In genomic region chr10:86932674-86933073, GRCh38 we compare ENCODE assay signal across 16 cellular contexts. TPM values are rescaled to one million over a fixed set of nuclear protein-coding genes. Genes with fewer than 3 reads are reported as not detected.
DNase-seq lines count a peak whose midpoint lies in the region; FAIRE-seq and TF ChIP-seq lines count a peak whose summit lies in the region.
"Had no signal": no experiment of that assay in that cellular context is flagged by ENCODE, and none has a peak within 500 bp of the region (broad histone marks: within the 10 kb centered on the region; RNA-seq: fewer than 3 reads in every experiment).

No MANE protein-coding gene starts in this region.

- no peaks in the 10 kb centered on the region for H3K4me1 Mint-ChIP-seq in CD8-positive, alpha-beta memory T cell
- H3K4me1 Mint-ChIP-seq: CD4-positive, alpha-beta memory T cell had no signal

- no peak overlapping the region for H3K18ac ChIP-seq in H1 (ENCODE audit: extremely low read depth, low read length)

- H3K9me3 Mint-ChIP-seq in CD8-positive, alpha-beta memory T cell: no peaks in the 10 kb centered on the region

- H2BK20ac ChIP-seq in H1 (ENCODE audit: low read length): no peak overlapping the region

- TF ChIP-seq CTCF in cardiac muscle cell (IDR thresholded peaks at IDR 0.05; ENCODE audit: low read depth, low read length): no peak
- TF ChIP-seq CTCF in right atrium auricular region (IDR thresholded peaks at IDR 0.05): no peak
- TF ChIP-seq CTCF in H1 (IDR thresholded peaks at IDR 0.05; ENCODE audit: control extremely low read depth in 1 of 3, insufficient read depth in 1 of 3, low read depth in 1 of 3, low read length in 3 of 3): no peak
- no peak for TF ChIP-seq CTCF in osteoblast (IDR thresholded peaks at IDR 0.05; ENCODE audit: extremely low read depth, low read depth, low read length)

- H4K20me1 ChIP-seq in H1 (replicated peaks in 1 of 2; ENCODE audit: control insufficient read depth in 1 of 2, insufficient read depth in 2 of 2, low read length in 2 of 2) (peaks cover 0 to 1% of the 10 kb centered on the region in 2 experiments), osteoblast (ENCODE audit: insufficient read depth, low read length) (no peaks in the 10 kb centered on the region)

- no peak overlapping the region for H3K23ac ChIP-seq in H1 (ENCODE audit: insufficient read length)

- H3K4me3 ChIP-seq in cardiac muscle cell (no peak overlapping the region), right atrium auricular region (no peak overlapping the region), H1 (ENCODE audit: extremely low read depth in 1 of 4, insufficient read depth in 2 of 4, low read depth in 3 of 4, low read length in 4 of 4) (no peak overlapping the region), osteoblast (ENCODE audit: insufficient read depth, low read length) (no peak overlapping the region)
- H3K4me3 ChIP-seq in CD8-positive, alpha-beta memory T cell (ENCODE audit: low read length): no peak overlapping the region
- H3K4me3 ChIP-seq: MG63 had no signal

- no peaks in the 10 kb centered on the region for H3K23me2 ChIP-seq in H1 (ENCODE audit: low read depth, low read length)

- H3K4me1 ChIP-seq in cardiac muscle cell (ENCODE audit: low read depth) (peaks cover 6% of the 10 kb centered on the region), right atrium auricular region (no peaks in the 10 kb centered on the region), H1 (replicated peaks in 1 of 4; ENCODE audit: control insufficient read depth in 3 of 4, insufficient read depth in 4 of 4, low read length in 3 of 4) (no peaks in the 10 kb centered on the region), osteoblast (ENCODE audit: insufficient read depth, low read length) (peaks cover 21% of the 10 kb centered on the region)
- no peaks in the 10 kb centered on the region for H3K4me1 ChIP-seq in CD8-positive, alpha-beta memory T cell (ENCODE audit: insufficient read depth, low read length)
- H3K4me1 ChIP-seq: BE2C had no signal

- H3K27ac ChIP-seq in cardiac muscle cell (peak overlapping the region; percentile 12), right atrium auricular region (no peak overlapping the region), H1 (ENCODE audit: low read depth, low read length) (0 out of 2 replicates have a peak overlapping the region, but pooled peaks have one; percentile 19), osteoblast (ENCODE audit: low read depth, low read length) (no peak overlapping the region)
- no peak overlapping the region for H3K27ac ChIP-seq in CD8-positive, alpha-beta memory T cell (ENCODE audit: low read depth, low read length)
- H3K27ac ChIP-seq: KMS-11 had no signal

- H3K56ac ChIP-seq in H1 (replicated peaks; ENCODE audit: insufficient read length, low read depth, low read length): no peak overlapping the region

- TF ChIP-seq RAD21 in H1 (IDR thresholded peaks at IDR 0.05 in 1 of 2, conservative IDR thresholded peaks at IDR 0.05 in 1 of 2; ENCODE audit: low read depth in 2 of 2, low read length in 2 of 2): no peak

- H3K9ac ChIP-seq in H1 (replicated peaks in 1 of 4; ENCODE audit: extremely low read depth in 1 of 4, low read depth in 3 of 4, low read length in 3 of 4): no peak overlapping the region
- H3K9ac ChIP-seq: KMS-11 had no signal

- H2BK15ac ChIP-seq in H1 (ENCODE audit: low read length): no peak overlapping the region

- WGBS in H1 (ENCODE audit: extremely low coverage in 1 of 2, insufficient coverage in 1 of 2, insufficient read length in 1 of 2, insufficient replicate concordance in 2 of 2, low coverage in 1 of 2, low lambda C conversion rate in 2 of 2, missing lambda C conversion rate in 1 of 2), 2 experiments: 91% methylated on average over 2 of the region's 2 CpGs; no CpG with 5 or more reads in 1 of the 2 experiments

- H3K27me3 ChIP-seq in cardiac muscle cell (no peaks in the 10 kb centered on the region), right atrium auricular region (no peaks in the 10 kb centered on the region), H1 (replicated peaks in 1 of 4; ENCODE audit: control insufficient read depth in 3 of 4, extremely low read depth in 1 of 4, insufficient read depth in 3 of 4, low read length in 3 of 4) (no peaks in the 10 kb centered on the region), osteoblast (ENCODE audit: insufficient read depth, low read length) (no peaks in the 10 kb centered on the region)
- no peaks in the 10 kb centered on the region for H3K27me3 ChIP-seq in CD8-positive, alpha-beta memory T cell (ENCODE audit: insufficient read depth, low read length, poor library complexity, severe bottlenecking)
- H3K27me3 ChIP-seq: BE2C, MG63 had no signal

- no peaks in the 10 kb centered on the region for H3K79me2 ChIP-seq in H1 (ENCODE audit: control insufficient read depth in 1 of 2, insufficient read depth in 2 of 2, low read length in 2 of 2)
- H3K79me2 ChIP-seq in osteoblast (ENCODE audit: insufficient read depth, low read length): no peaks in the 10 kb centered on the region

- H3K9me3 ChIP-seq in cardiac muscle cell (ENCODE audit: low read depth): no peaks in the 10 kb centered on the region
- no peaks in the 10 kb centered on the region for H3K9me3 ChIP-seq in right atrium auricular region
- H3K9me3 ChIP-seq in H1 (ENCODE audit: insufficient read depth in 2 of 2, low read depth in 1 of 2, low read length in 1 of 2): no peaks in the 10 kb centered on the region
- no peaks in the 10 kb centered on the region for H3K9me3 ChIP-seq in osteoblast (ENCODE audit: low read depth, low read length)
- H3K9me3 ChIP-seq in CD8-positive, alpha-beta memory T cell (ENCODE audit: low read length): no peaks in the 10 kb centered on the region
- H3K9me3 ChIP-seq: BE2C, MG63 had no signal

- CTCF ChIA-PET in H1 (lab: Charles Lee; ENCODE audit: partially characterized antibody): interaction anchor here (0.8 to 1.0 kb wide), 2 partner anchors 10 to 28 kb away, joined by 3 to 4 read pairs; no protein-coding TSS in a partner anchor
- CTCF ChIA-PET in CD8-positive, alpha-beta memory T cell (lab: Charles Lee): no interaction called here

- peaks cover 0 to 12% (median 0%) of the 10 kb centered on the region in 3 donors for H3K36me3 Mint-ChIP-seq in CD8-positive, alpha-beta memory T cell

- H4K8ac ChIP-seq in H1 (ENCODE audit: extremely low read depth, insufficient read depth, low read length): no peak overlapping the region

- H3K4me2 ChIP-seq in H1 (ENCODE audit: insufficient read depth in 1 of 2, low read depth in 2 of 2, low read length in 2 of 2): no peak overlapping the region
- no peak overlapping the region for H3K4me2 ChIP-seq in osteoblast (ENCODE audit: insufficient read depth, low read length)
- H3K4me2 ChIP-seq: KMS-11 had no signal

- H2AFZ ChIP-seq in H1 (ENCODE audit: low read length) (no peak overlapping the region), osteoblast (ENCODE audit: low read length) (no peak overlapping the region)

- FAIRE-seq in H1 (lab: Jason Lieb, UNC): no peak

- no peaks in the 10 kb centered on the region for H3K27me3 Mint-ChIP-seq in CD8-positive, alpha-beta memory T cell
- H3K27me3 Mint-ChIP-seq: CD4-positive, alpha-beta memory T cell had no signal

- no peak overlapping the region for H3K14ac ChIP-seq in H1 (ENCODE audit: insufficient read length)

- H3K36me3 ChIP-seq in cardiac muscle cell (peaks cover 27% of the 10 kb centered on the region), right atrium auricular region (peaks cover 34% of the 10 kb centered on the region), H1 (ENCODE audit: control insufficient read depth in 2 of 4, insufficient read depth in 4 of 4, low read length in 3 of 4) (peaks cover 0 to 34% (median 14%) of the 10 kb centered on the region in 4 experiments; a peak in 6 of 8 replicates), osteoblast (ENCODE audit: insufficient read depth, low read length) (peaks cover 4% of the 10 kb centered on the region)
- H3K36me3 ChIP-seq in CD8-positive, alpha-beta memory T cell (ENCODE audit: insufficient read depth, low read length): no peaks in the 10 kb centered on the region

- no peak overlapping the region for H4K91ac ChIP-seq in H1 (replicated peaks; ENCODE audit: insufficient read length, low read length)

- TF ChIP-seq EP300 in H1 (IDR thresholded peaks at IDR 0.05; ENCODE audit: borderline replicate concordance in 1 of 2, low read depth in 2 of 2, low read length in 2 of 2): no peak

- H2BK5ac ChIP-seq in H1 (ENCODE audit: low read depth, low read length): no peak overlapping the region

- no peak overlapping the region for H3K4me3 Mint-ChIP-seq in CD8-positive, alpha-beta memory T cell
- H3K4me3 Mint-ChIP-seq: CD4-positive, alpha-beta memory T cell had no signal

- POLR2A ChIA-PET in H1 (lab: Charles Lee; ENCODE audit: partially characterized antibody): interaction anchor here (1.3 kb wide), 1 partner anchor 36 kb away, joined by 5 read pairs; the partner anchor contains the start of gene ADIRF
- POLR2A ChIA-PET in CD8-positive, alpha-beta memory T cell (lab: Charles Lee): no interaction called here

- no peak overlapping the region for H2AK5ac ChIP-seq in H1 (ENCODE audit: low read depth, low read length)

- TF ChIP-seq POLR2A in H1 (IDR thresholded peaks at IDR 0.05; ENCODE audit: control extremely low read depth in 1 of 2, low read depth in 2 of 2, low read length in 2 of 2): no peak

- peak overlapping the region in 3 of 8 donors; percentile 17 to 29 (median 26) for H3K27ac Mint-ChIP-seq in CD8-positive, alpha-beta memory T cell

- H3K4ac ChIP-seq in H1 (replicated peaks; ENCODE audit: insufficient read length, low read depth, low read length): no peak overlapping the region

- no peak for DNase-seq in cardiac muscle cell (ENCODE audit: low read depth in 1 of 2, low spot score in 1 of 2)
- no peak for DNase-seq in right atrium auricular region (ENCODE audit: low spot score)
- no peak for DNase-seq in H1 (ENCODE audit: low read depth in 1 of 2, low spot score in 2 of 2)
- peak; percentile 52 for DNase-seq in osteoblast (ENCODE audit: insufficient read length, low spot score, missing footprints)
- DNase-seq in medulla oblongata (ENCODE audit: extremely low spot score): no peak
- DNase-seq in NCI-H2227 (lab: John Stamatoyannopoulos, UW; ENCODE audit: unreplicated experiment): no peak
- DNase-seq in activated CD8-positive, alpha-beta memory T cell treated with anti-CD3 and anti-CD28 coated beads, Interleukin-2, amount 50 U/mL, for 48 hours: no peak
- no peak for DNase-seq in CD8-positive, alpha-beta memory T cell
- DNase-seq: 8988T; BE2C; CD4-positive, alpha-beta memory T cell; MG63; NCI-H1092 treated with DMSO at 0.1 percent for 48 hours; NCI-H2081 treated with DMSO at 0.1 percent for 48 hours; NCI-H510A treated with DMSO at 0.1 percent for 48 hours had no signal

- no peaks in the 10 kb centered on the region for H3K79me1 ChIP-seq in H1 (ENCODE audit: low read depth, low read length)

- H4K5ac ChIP-seq in H1 (ENCODE audit: insufficient read length, low read depth, low read length): no peak overlapping the region

- H2BK120ac ChIP-seq in H1 (replicated peaks; ENCODE audit: low read depth, low read length): no peak overlapping the region

- H2BK12ac ChIP-seq in H1 (ENCODE audit: low read depth, low read length): no peak overlapping the region

RNA-seq across cellular contexts. Expression of gene MMRN2, which starts 24.7 kb away (rescaled TPM):
- total RNA-seq in cardiac muscle cell: 3.1 and 7.9 TPM in 2 replicates
- polyA plus RNA-seq in cardiac muscle cell: 7.3 and 7.4 TPM in 2 replicates
- total RNA-seq in right atrium auricular region: 10 to 100 TPM; 57.0 to 81.3 TPM
- total RNA-seq in H1 (2021; fragmentation: NEBNext Ultra II Directional; extraction: Animal tissue kit (Norgen Biotek cat#: 25700)): 0.96 and 1.2 TPM in 2 replicates
- 1.1 and 1.2 TPM in 2 replicates for polyA plus RNA-seq in H1 (2011; rRNA removed)
- 3.0 TPM for polyA plus RNA-seq in H1 (2011; cell fraction: cytosol; rRNA removed)
- polyA plus RNA-seq in H1 (2011; cell fraction: nucleus; rRNA removed): 2.9 TPM
- 0.52 to 2.5 TPM (median 2.0 TPM) in 4 replicates for polyA plus RNA-seq in H1 (2012, experiment 1 of 2)
- polyA plus RNA-seq in H1 (2012, experiment 2 of 2): 0.93 TPM
- 2.1 TPM for polyA plus RNA-seq in H1 (2013, experiment 1 of 2)
- polyA plus RNA-seq in H1 (2013, experiment 2 of 2): 1.8 TPM
- polyA minus RNA-seq in H1 (2011; rRNA and poly(A)+ RNA removed): 2.3 and 2.7 TPM in 2 replicates
- 1.1 TPM for polyA minus RNA-seq in H1 (2011; cell fraction: cytosol; rRNA and poly(A)+ RNA removed)
- polyA minus RNA-seq in H1 (2011; cell fraction: nucleus; rRNA and poly(A)+ RNA removed): 1.4 TPM
- total RNA-seq in osteoblast: 1.1 and 3.5 TPM in 2 replicates
- not detected for total RNA-seq in CD8-positive, alpha-beta memory T cell
- not detected for polyA plus RNA-seq in CD8-positive, alpha-beta memory T cell

RNA-seq across cellular contexts. Expression of gene SNCG, which starts 25.7 kb away (rescaled TPM):
- 3.0 and 7.9 TPM in 2 replicates for total RNA-seq in cardiac muscle cell
- 4.7 and 12.9 TPM in 2 replicates for polyA plus RNA-seq in cardiac muscle cell
- total RNA-seq in right atrium auricular region: 10 to 100 TPM; 20.9 to 33.8 TPM
- total RNA-seq in H1 (2021; fragmentation: NEBNext Ultra II Directional; extraction: Animal tissue kit (Norgen Biotek cat#: 25700)): 4.4 and 4.8 TPM in 2 replicates
- polyA plus RNA-seq in H1 (2011; rRNA removed): 12.2 and 14.6 TPM in 2 replicates
- 22.4 TPM for polyA plus RNA-seq in H1 (2011; cell fraction: cytosol; rRNA removed)
- 13.2 TPM for polyA plus RNA-seq in H1 (2011; cell fraction: nucleus; rRNA removed)
- 6.8 to 14.9 TPM (median 10.7 TPM) in 4 replicates for polyA plus RNA-seq in H1 (2012, experiment 1 of 2)
- polyA plus RNA-seq in H1 (2012, experiment 2 of 2): 8.0 TPM
- polyA plus RNA-seq in H1 (2013, experiment 1 of 2): 6.2 TPM
- polyA plus RNA-seq in H1 (2013, experiment 2 of 2): 5.9 TPM
- polyA minus RNA-seq in H1 (2011; rRNA and poly(A)+ RNA removed): 0.88 and 3.1 TPM in 2 replicates
- polyA minus RNA-seq in H1 (2011; cell fraction: cytosol; rRNA and poly(A)+ RNA removed): 3.0 TPM
- 4.1 TPM for polyA minus RNA-seq in H1 (2011; cell fraction: nucleus; rRNA and poly(A)+ RNA removed)
- total RNA-seq in osteoblast: 0.36 and 2.4 TPM in 2 replicates
- not detected for total RNA-seq in CD8-positive, alpha-beta memory T cell
- not detected for polyA plus RNA-seq in CD8-positive, alpha-beta memory T cell
- total RNA-seq: CD4-positive, alpha-beta memory T cell had no signal
- polyA plus RNA-seq: CD4-positive, alpha-beta memory T cell had no signal

RNA-seq across cellular contexts. Expression of gene ADIRF, which starts 35.6 kb away (rescaled TPM):
- not detected in 2 replicates for total RNA-seq in cardiac muscle cell
- polyA plus RNA-seq in cardiac muscle cell: 0.40 TPM in 1 of 2 replicates, not detected in the other
- total RNA-seq in right atrium auricular region: 100 to 1,000 TPM in 1 of 2 donors, 10 to 100 TPM in 1; 67.8 to 195 TPM
- total RNA-seq in H1 (2021; fragmentation: NEBNext Ultra II Directional; extraction: Animal tissue kit (Norgen Biotek cat#: 25700)): not detected in 2 replicates
- not detected in 2 replicates for polyA plus RNA-seq in H1 (2011; rRNA removed)
- not detected for polyA plus RNA-seq in H1 (2011; cell fraction: cytosol; rRNA removed)
- polyA plus RNA-seq in H1 (2011; cell fraction: nucleus; rRNA removed): not detected
- polyA plus RNA-seq in H1 (2012, experiment 1 of 2): not detected in 4 replicates
- not detected for polyA plus RNA-seq in H1 (2012, experiment 2 of 2)
- polyA plus RNA-seq in H1 (2013, experiment 1 of 2): 0.08 TPM
- polyA plus RNA-seq in H1 (2013, experiment 2 of 2): 0.20 TPM
- not detected in 2 replicates for polyA minus RNA-seq in H1 (2011; rRNA and poly(A)+ RNA removed)
- not detected for polyA minus RNA-seq in H1 (2011; cell fraction: cytosol; rRNA and poly(A)+ RNA removed)
- polyA minus RNA-seq in H1 (2011; cell fraction: nucleus; rRNA and poly(A)+ RNA removed): not detected
- 11.9 and 18.3 TPM in 2 replicates for total RNA-seq in osteoblast
- total RNA-seq in CD8-positive, alpha-beta memory T cell: not detected
- not detected for polyA plus RNA-seq in CD8-positive, alpha-beta memory T cell
- total RNA-seq: CD4-positive, alpha-beta memory T cell had no signal

Comparison
In these comparisons a context has a peak if more than half of its experiments do, and no peak if none do; other contexts are left out.
1. H3K27ac ChIP-seq: peak in cardiac muscle cell (single experiment) and H1 (single experiment); none in right atrium auricular region (0 of 2), osteoblast (single experiment) and CD8-positive, alpha-beta memory T cell (single experiment).
2. RNA of gene ADIRF, which starts 35.6 kb away (total RNA-seq): 67.8 to 195 TPM in right atrium auricular region and 11.9 to 18.3 TPM in osteoblast; not detected in CD8-positive, alpha-beta memory T cell, not detected in H1 and not detected in cardiac muscle cell; every median in the first group is over 10 times any median in the second.